1 cellular context compared by ENCODE assay signal in genomic region chr3:10459954-10460754, GRCh38.
TF ChIP-seq lines count a peak whose summit lies in the region.

No MANE protein-coding gene starts in this region.

TF ChIP-seq in SK-N-SH treated with all-trans-retinoic acid at 6 μM for 48 hours, 23 proteins besides CTCF, POLR2A, EP300 and RAD21 (continued from another document):
- TF ChIP-seq, protein P1, sequence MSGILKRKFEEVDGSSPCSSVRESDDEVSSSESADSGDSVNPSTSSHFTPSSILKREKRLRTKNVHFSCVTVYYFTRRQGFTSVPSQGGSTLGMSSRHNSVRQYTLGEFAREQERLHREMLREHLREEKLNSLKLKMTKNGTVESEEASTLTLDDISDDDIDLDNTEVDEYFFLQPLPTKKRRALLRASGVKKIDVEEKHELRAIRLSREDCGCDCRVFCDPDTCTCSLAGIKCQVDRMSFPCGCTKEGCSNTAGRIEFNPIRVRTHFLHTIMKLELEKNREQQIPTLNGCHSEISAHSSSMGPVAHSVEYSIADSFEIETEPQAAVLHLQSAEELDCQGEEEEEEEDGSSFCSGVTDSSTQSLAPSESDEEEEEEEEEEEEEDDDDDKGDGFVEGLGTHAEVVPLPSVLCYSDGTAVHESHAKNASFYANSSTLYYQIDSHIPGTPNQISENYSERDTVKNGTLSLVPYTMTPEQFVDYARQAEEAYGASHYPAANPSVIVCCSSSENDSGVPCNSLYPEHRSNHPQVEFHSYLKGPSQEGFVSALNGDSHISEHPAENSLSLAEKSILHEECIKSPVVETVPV (CRISPR knock-in tag; IDR thresholded peaks at IDR 0.05) = 0 out of 2 replicates have a peak, but pooled peaks have one; percentile 22
- TF ChIP-seq ZNF565 (CRISPR knock-in tag; conservative IDR thresholded peaks at IDR 0.05; ENCODE audit: low read depth) (peak; percentile 87), PATZ1 (CRISPR knock-in tag; IDR thresholded peaks at IDR 0.05; ENCODE audit: borderline replicate concordance) (peak; percentile 65), ESRRG (CRISPR knock-in tag; IDR thresholded peaks at IDR 0.05) (no peak), BACH2 (CRISPR knock-in tag; IDR thresholded peaks at IDR 0.05; ENCODE audit: borderline replicate concordance) (peak; percentile 70; the same call in 1 of the 2 replicates), CSDC2 (CRISPR knock-in tag; IDR thresholded peaks at IDR 0.05) (peak; percentile 96), ZNF8 (CRISPR knock-in tag; IDR thresholded peaks at IDR 0.05) (peak; percentile 48; the same call in 1 of the 2 replicates)
